ENCODE assay signal across 2 cellular contexts in the genomic region with DNA sequence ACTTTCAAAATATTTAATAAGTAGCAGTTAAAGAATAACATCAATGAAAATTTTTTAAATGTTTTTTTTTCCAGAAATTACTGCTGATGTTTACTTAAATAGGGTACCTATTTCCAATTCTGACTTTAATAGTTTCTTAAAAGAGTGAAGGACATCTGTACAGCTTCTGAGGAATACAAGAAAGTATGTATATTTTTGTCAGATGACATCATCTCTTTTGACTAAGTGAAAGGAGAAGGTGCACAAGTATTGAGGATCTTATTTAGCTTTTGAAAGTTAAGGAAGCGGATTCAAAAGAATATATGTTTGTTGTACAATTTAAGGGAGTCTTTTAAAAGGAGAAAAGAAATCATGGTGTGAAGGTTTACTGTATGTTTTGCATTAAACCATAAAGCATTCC.
TF ChIP-seq lines count a peak whose summit lies in the region.

No MANE protein-coding gene starts in this region.

TF ChIP-seq in HepG2, 621 proteins besides CTCF, POLR2A, EP300 and RAD21:
- TF ChIP-seq DZIP1 (CRISPR knock-in tag; IDR thresholded peaks at IDR 0.05) = no peak
- peak; percentile 91 for TF ChIP-seq ATF7 (IDR thresholded peaks at IDR 0.05)
- TF ChIP-seq ATF7 (CRISPR knock-in tag; IDR thresholded peaks at IDR 0.05) = no peak

TF ChIP-seq in HEK293, 187 proteins besides CTCF, POLR2A, EP300 and RAD21 (continued from another document):
- TF ChIP-seq, protein P1, sequence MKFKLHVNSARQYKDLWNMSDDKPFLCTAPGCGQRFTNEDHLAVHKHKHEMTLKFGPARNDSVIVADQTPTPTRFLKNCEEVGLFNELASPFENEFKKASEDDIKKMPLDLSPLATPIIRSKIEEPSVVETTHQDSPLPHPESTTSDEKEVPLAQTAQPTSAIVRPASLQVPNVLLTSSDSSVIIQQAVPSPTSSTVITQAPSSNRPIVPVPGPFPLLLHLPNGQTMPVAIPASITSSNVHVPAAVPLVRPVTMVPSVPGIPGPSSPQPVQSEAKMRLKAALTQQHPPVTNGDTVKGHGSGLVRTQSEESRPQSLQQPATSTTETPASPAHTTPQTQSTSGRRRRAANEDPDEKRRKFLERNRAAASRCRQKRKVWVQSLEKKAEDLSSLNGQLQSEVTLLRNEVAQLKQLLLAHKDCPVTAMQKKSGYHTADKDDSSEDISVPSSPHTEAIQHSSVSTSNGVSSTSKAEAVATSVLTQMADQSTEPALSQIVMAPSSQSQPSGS (tag by site-specific recombination; IDR thresholded peaks at IDR 0.05; ENCODE audit: low read depth) = peak; percentile 68; the same call in 1 of the 2 replicates
